ENCODE assay signal across 26 cellular contexts in the genomic region with DNA sequence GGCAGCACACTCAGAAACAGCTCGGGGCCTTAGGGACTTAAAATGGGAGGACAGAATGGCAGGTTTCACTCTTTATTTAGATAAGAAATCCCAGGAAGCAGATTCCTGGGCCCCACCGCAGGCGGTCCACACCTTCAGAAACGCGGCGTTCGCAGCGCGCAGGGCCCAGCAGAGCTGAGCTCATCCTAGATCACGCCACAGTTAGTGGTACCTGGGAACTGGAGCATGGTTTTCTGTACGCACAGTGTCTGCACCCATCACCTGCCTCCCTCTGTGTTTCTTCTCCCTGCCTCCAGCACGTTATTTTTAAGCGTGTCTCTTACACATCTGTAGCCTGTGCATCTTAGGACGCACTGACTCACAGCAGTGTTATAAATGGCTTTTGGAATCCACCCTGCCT.
"Had no signal": no experiment of that assay in that cellular context is flagged by ENCODE, and none has a peak within 500 bp of the region (broad histone marks: within the 10 kb centered on the region; RNA-seq: fewer than 3 reads in every experiment).

No MANE protein-coding gene starts in this region.

- H3K27ac ChIP-seq: ascending aorta, cardiac muscle cell, heart left ventricle, left lung, lower lobe of right lung, pancreas, prostate gland, tibial nerve had no signal

- H3K4me3 Mint-ChIP-seq: activated CD4-positive, alpha-beta T cell treated with anti-CD3 and anti-CD28 coated beads for 36 hours; activated CD8-positive, alpha-beta memory T cell treated with anti-CD3 and anti-CD28 coated beads, Interleukin-2, amount 10 ng/mL, durations not matched to agents 7 days and 5 days; activated CD8-positive, alpha-beta T cell treated with anti-CD3 and anti-CD28 coated beads, Interleukin-2, amount 10 ng/mL, durations not matched to agents 7 days and 5 days; activated naive CD4-positive, alpha-beta T cell treated with anti-CD3 and anti-CD28 coated beads for 36 hours; activated naive CD8-positive, alpha-beta T cell treated with anti-CD3 and anti-CD28 coated beads, Interleukin-2, amount 10 ng/mL, durations not matched to agents 7 days and 5 days; brain; immature natural killer cell; natural killer cell; T-helper 2 cell treated with Interferon-gamma antibody and Interleukin-4, amounts not matched to agents 5 μg/mL and 100 μg/mL, for 36 hours had no signal

- H3K27me3 Mint-ChIP-seq: activated CD4-positive, alpha-beta T cell treated with anti-CD3 and anti-CD28 coated beads for 36 hours; activated CD8-positive, alpha-beta memory T cell treated with anti-CD3 and anti-CD28 coated beads, Interleukin-2, amount 10 ng/mL, durations not matched to agents 7 days and 5 days; activated naive CD8-positive, alpha-beta T cell treated with anti-CD3 and anti-CD28 coated beads, Interleukin-2, amount 10 ng/mL, durations not matched to agents 7 days and 5 days; brain had no signal

- H3K36me3 Mint-ChIP-seq: activated CD8-positive, alpha-beta memory T cell treated with anti-CD3 and anti-CD28 coated beads, Interleukin-2, amount 10 ng/mL, durations not matched to agents 7 days and 5 days; activated naive CD8-positive, alpha-beta T cell treated with anti-CD3 and anti-CD28 coated beads, Interleukin-2, amount 10 ng/mL, durations not matched to agents 7 days and 5 days; immature natural killer cell; natural killer cell had no signal

- H3K9me3 Mint-ChIP-seq: activated naive CD4-positive, alpha-beta T cell treated with anti-CD3 and anti-CD28 coated beads for 36 hours; activated naive CD8-positive, alpha-beta T cell treated with anti-CD3 and anti-CD28 coated beads, Interleukin-2, amount 10 ng/mL, durations not matched to agents 7 days and 5 days; brain; immature natural killer cell; natural killer cell; T-helper 2 cell treated with Interferon-gamma antibody and Interleukin-4, amounts not matched to agents 5 μg/mL and 100 μg/mL, for 36 hours had no signal

- H3K9me3 ChIP-seq: ascending aorta, heart left ventricle, left lung, lower lobe of right lung, pancreas, prostate gland, tibial nerve had no signal

- DNase-seq: activated CD4-positive, alpha-beta T cell treated with anti-CD3 and anti-CD28 coated beads for 36 hours; activated CD4-positive, CD25-positive, alpha-beta regulatory T cell; activated CD8-positive, alpha-beta memory T cell treated with anti-CD3 and anti-CD28 coated beads, Interleukin-2, amount 10 ng/mL, durations not matched to agents 7 days and 5 days; activated CD8-positive, alpha-beta T cell treated with anti-CD3 and anti-CD28 coated beads, Interleukin-2, amount 10 ng/mL, durations not matched to agents 7 days and 5 days; activated effector memory CD4-positive, alpha-beta T cell treated with anti-CD3 and anti-CD28 coated beads, Interleukin-2, amount 50 U/mL, for 16 hours; activated naive CD4-positive, alpha-beta T cell treated with anti-CD3 and anti-CD28 coated beads for 36 hours; activated naive CD8-positive, alpha-beta T cell treated with anti-CD3 and anti-CD28 coated beads, Interleukin-2, amount 10 ng/mL, durations not matched to agents 7 days and 5 days; cortex of kidney; foreskin fibroblast; heart left ventricle; immature natural killer cell; kidney glomerular epithelial cell; left lung; lower lobe of right lung; mesenchymal stem cell; natural killer cell; stimulated activated naive CD4-positive, alpha-beta T cell; T-helper 1 cell had no signal

- ATAC-seq: activated CD4-positive, alpha-beta T cell treated with anti-CD3 and anti-CD28 coated beads for 36 hours; activated CD8-positive, alpha-beta memory T cell treated with anti-CD3 and anti-CD28 coated beads, Interleukin-2, amount 10 ng/mL, durations not matched to agents 7 days and 5 days; activated CD8-positive, alpha-beta T cell treated with anti-CD3 and anti-CD28 coated beads, Interleukin-2, amount 10 ng/mL, durations not matched to agents 7 days and 5 days; esophagus mucosa; heart left ventricle; left lung; natural killer cell; pancreas had no signal

- H3K27me3 ChIP-seq: ascending aorta, cardiac muscle cell, heart left ventricle, left lung, pancreas, tibial nerve had no signal

- H3K4me1 ChIP-seq: ascending aorta, left lung, lower lobe of right lung, pancreas, prostate gland had no signal

- H3K4me1 Mint-ChIP-seq: activated CD4-positive, alpha-beta T cell treated with anti-CD3 and anti-CD28 coated beads for 36 hours; activated CD8-positive, alpha-beta memory T cell treated with anti-CD3 and anti-CD28 coated beads, Interleukin-2, amount 10 ng/mL, durations not matched to agents 7 days and 5 days; activated naive CD8-positive, alpha-beta T cell treated with anti-CD3 and anti-CD28 coated beads, Interleukin-2, amount 10 ng/mL, durations not matched to agents 7 days and 5 days; immature natural killer cell; natural killer cell had no signal

- H3K4me3 ChIP-seq: ascending aorta, cardiac muscle cell, heart left ventricle, left lung, lower lobe of right lung, pancreas, prostate gland, tibial nerve had no signal

- H3K27ac Mint-ChIP-seq: activated CD4-positive, alpha-beta T cell treated with anti-CD3 and anti-CD28 coated beads for 36 hours; activated CD8-positive, alpha-beta memory T cell treated with anti-CD3 and anti-CD28 coated beads, Interleukin-2, amount 10 ng/mL, durations not matched to agents 7 days and 5 days; activated CD8-positive, alpha-beta T cell treated with anti-CD3 and anti-CD28 coated beads, Interleukin-2, amount 10 ng/mL, durations not matched to agents 7 days and 5 days; activated naive CD4-positive, alpha-beta T cell treated with anti-CD3 and anti-CD28 coated beads for 36 hours; activated naive CD8-positive, alpha-beta T cell treated with anti-CD3 and anti-CD28 coated beads, Interleukin-2, amount 10 ng/mL, durations not matched to agents 7 days and 5 days; immature natural killer cell; natural killer cell; T-helper 2 cell treated with Interferon-gamma antibody and Interleukin-4, amounts not matched to agents 5 μg/mL and 100 μg/mL, for 36 hours had no signal
